8 cellular contexts compared by ENCODE assay signal in the genomic region with DNA sequence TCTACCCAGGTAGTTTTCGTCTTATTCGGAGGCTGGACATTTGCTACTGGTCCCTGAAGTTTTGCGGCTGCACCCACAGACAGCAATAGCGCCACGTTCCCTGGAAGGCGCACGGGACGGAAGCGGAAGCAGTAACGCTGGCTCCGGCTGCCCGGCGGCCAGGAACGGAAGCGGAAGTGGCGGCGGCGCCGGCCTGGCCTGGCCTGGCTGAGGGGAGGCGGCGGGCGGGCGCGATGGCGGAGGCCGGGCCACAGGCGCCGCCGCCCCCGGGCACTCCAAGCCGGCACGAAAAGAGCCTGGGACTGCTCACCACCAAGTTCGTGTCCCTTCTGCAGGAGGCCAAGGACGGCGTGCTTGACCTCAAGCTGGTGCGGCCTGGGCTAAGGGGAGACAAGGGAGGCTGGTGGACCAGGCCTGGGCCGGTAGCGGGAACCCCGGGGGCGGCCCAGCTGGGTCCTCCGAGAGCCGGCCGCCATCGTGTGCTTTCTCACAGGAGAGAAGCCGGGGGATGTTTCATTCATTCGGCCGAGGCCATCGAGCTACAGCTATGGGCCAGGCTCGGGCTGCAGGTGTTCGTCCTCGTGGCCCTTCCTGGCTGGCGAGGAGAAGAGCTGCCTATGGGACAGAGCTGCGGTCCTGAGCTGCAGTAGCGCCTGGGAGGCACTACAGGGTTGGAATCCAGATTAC. TPM values are rescaled to one million over a fixed set of nuclear protein-coding genes. Genes with fewer than 3 reads are reported as not detected.
DNase-seq lines count a peak whose midpoint lies in the region; ATAC-seq and TF ChIP-seq lines count a peak whose summit lies in the region.

TSS of gene E2F4 (plus strand) at position 161 of the 687 bp plus-strand sequence. CDS start at position 234, 73 bp downstream.

- H3K36me3 Mint-ChIP-seq in activated naive CD8-positive, alpha-beta T cell treated with anti-CD3 and anti-CD28 coated beads, Interleukin-2, amount 50 U/mL, for 24 hours (ENCODE audit: low read depth), result peaks cover 41% of the 10 kb centered on the region

- peak within 1 kb of the TSS; percentile 83 for H3K27ac Mint-ChIP-seq in activated naive CD8-positive, alpha-beta T cell treated with anti-CD3 and anti-CD28 coated beads, Interleukin-2, amount 50 U/mL, for 24 hours

- ATAC-seq in HG02571 (IDR thresholded peaks at IDR 0.05; ENCODE audit: unreplicated experiment), result peak; percentile 81
- peak; percentile 98 for ATAC-seq in activated naive CD8-positive, alpha-beta T cell treated with anti-CD3 and anti-CD28 coated beads, Interleukin-2, amount 50 U/mL, for 24 hours

- no peak for TF ChIP-seq EP300 in transverse colon (IDR thresholded peaks at IDR 0.05; ENCODE audit: low read depth)

- intact Hi-C loops in transverse colon (cut with DNase I; ENCODE audit: low total_unique reads), result no loop called here

- DNase-seq in GM10266 (ENCODE audit: extremely low spot score) (peak; percentile 97), NCI-H1092 treated with DMSO at 0.1 percent for 48 hours (lab: John Stamatoyannopoulos, UW) (peak; percentile 88), SW480 (ENCODE audit: low spot score) (peak; percentile 87), cardiac muscle cell (ENCODE audit: low read depth in 1 of 2, low spot score in 1 of 2) (peak; percentile 95 to 96), pons (ENCODE audit: low spot score) (peak; percentile 85), transverse colon (peak; percentile 93)
- peak; percentile 90 for DNase-seq in activated naive CD8-positive, alpha-beta T cell treated with anti-CD3 and anti-CD28 coated beads, Interleukin-2, amount 50 U/mL, for 24 hours

- WGBS in transverse colon (ENCODE audit: low coverage in 1 of 2), 2 donors, result 0% methylated on average over 53 of the region's 54 CpGs; no CpG with 5 or more reads in 1 of the 2 donors

- no peaks in the 10 kb centered on the region for H3K27me3 Mint-ChIP-seq in activated naive CD8-positive, alpha-beta T cell treated with anti-CD3 and anti-CD28 coated beads, Interleukin-2, amount 50 U/mL, for 24 hours

- peaks cover 7% of the 10 kb centered on the region for H3K4me1 ChIP-seq in cardiac muscle cell (ENCODE audit: low read depth)
- H3K4me1 ChIP-seq in transverse colon, result peaks cover 11 to 25% (median 19%) of the 10 kb centered on the region in 4 donors

- TF ChIP-seq CTCF in GM10266 (IDR thresholded peaks at IDR 0.05; ENCODE audit: control insufficient read depth, insufficient read depth, low read depth, missing control alignments), result no peak
- TF ChIP-seq CTCF in cardiac muscle cell (IDR thresholded peaks at IDR 0.05; ENCODE audit: low read depth, low read length), result no peak
- TF ChIP-seq CTCF in transverse colon (IDR thresholded peaks at IDR 0.05), result no peak

- peak within 1 kb of the TSS; percentile 88 for H3K4me3 ChIP-seq in cardiac muscle cell
- peak within 1 kb of the TSS; percentile 79 to 97 (median 88) for H3K4me3 ChIP-seq in transverse colon

- peak within 1 kb of the TSS; percentile 90 for H3K4me3 Mint-ChIP-seq in activated naive CD8-positive, alpha-beta T cell treated with anti-CD3 and anti-CD28 coated beads, Interleukin-2, amount 50 U/mL, for 24 hours

- H3K36me3 ChIP-seq in cardiac muscle cell (peaks cover 25% of the 10 kb centered on the region), transverse colon (peaks cover 0 to 26% (median 11%) of the 10 kb centered on the region in 4 donors)

- H3K27me3 ChIP-seq in cardiac muscle cell (no peaks in the 10 kb centered on the region), transverse colon (no peaks in the 10 kb centered on the region)

- H3K9me3 ChIP-seq in cardiac muscle cell (ENCODE audit: low read depth) (no peaks in the 10 kb centered on the region), transverse colon (no peaks in the 10 kb centered on the region)

- no peaks in the 10 kb centered on the region for H3K9me3 Mint-ChIP-seq in activated naive CD8-positive, alpha-beta T cell treated with anti-CD3 and anti-CD28 coated beads, Interleukin-2, amount 50 U/mL, for 24 hours

- H3K4me1 Mint-ChIP-seq in activated naive CD8-positive, alpha-beta T cell treated with anti-CD3 and anti-CD28 coated beads, Interleukin-2, amount 50 U/mL, for 24 hours, result peaks cover 38% of the 10 kb centered on the region

- in situ Hi-C loops in transverse colon (cut with MboI; ENCODE audit: low pct_ligation_motif_present in 1 of 4, low pct_unique_long_range_greater_than_20kb in 1 of 4, low sequenced_read_pairs in 3 of 4), result no loop called here

- H3K27ac ChIP-seq in cardiac muscle cell (peak within 1 kb of the TSS; percentile 67), transverse colon (peak within 1 kb of the TSS; percentile 78 to 92 (median 86))

- peak; percentile 35 for TF ChIP-seq POLR2A in transverse colon (IDR thresholded peaks at IDR 0.05)

RNA-seq across cellular contexts. Expression of gene E2F4, which starts in this region (rescaled TPM):
- total RNA-seq in cardiac muscle cell, result 85.2 and 99.4 TPM in 2 replicates
- polyA plus RNA-seq in cardiac muscle cell, result 66.2 and 68.0 TPM in 2 replicates
- 100 to 1,000 TPM in 3 of 4 donors, 10 to 100 TPM in 1; 97.5 to 224 (median 159) TPM for total RNA-seq in transverse colon

Comparison
In these comparisons a context has a peak if more than half of its experiments do, and no peak if none do; other contexts are left out.
1. Peak in every context shown above with its lines: DNase-seq, ATAC-seq, H3K4me3 ChIP-seq and H3K27ac ChIP-seq.